Comparison of ENCODE assay signal across 11 cellular contexts in the genomic region with DNA sequence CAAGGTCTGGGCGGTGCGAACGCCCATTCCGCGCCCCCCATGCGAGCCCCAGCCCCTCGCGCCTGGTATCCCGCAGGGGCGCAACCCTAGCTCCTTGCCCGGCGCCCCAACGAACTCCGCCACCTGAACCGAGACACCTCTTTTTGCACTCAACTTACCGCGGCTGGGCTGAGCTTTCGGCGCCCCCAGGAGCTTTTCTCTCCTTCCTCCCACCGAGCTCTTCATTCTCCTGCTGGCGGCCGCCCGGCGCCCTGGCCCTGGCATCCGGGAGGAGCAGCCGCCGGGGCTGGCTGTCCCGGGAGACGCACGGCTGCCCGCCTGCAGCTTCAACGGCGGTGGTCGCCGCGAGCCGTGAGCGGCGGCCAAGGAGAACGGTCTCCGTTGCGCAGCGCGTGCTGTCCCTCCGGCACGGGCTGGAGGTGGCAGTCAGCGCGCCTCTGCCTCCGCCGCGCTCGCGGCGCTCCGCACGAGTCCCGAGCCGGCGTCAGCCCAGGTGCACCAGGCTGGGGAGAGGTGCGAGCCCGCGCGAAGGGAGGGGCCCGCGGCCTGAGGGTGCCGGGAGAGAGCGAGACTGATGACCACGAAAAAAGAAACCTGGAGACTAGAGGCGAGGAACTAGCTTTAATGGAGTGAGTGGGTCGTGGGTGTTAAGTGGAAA.
DNase-seq lines count a peak whose midpoint lies in the region; ATAC-seq and TF ChIP-seq lines count a peak whose summit lies in the region.
"Had no signal": no experiment of that assay in that cellular context is flagged by ENCODE, and none has a peak within 500 bp of the region (broad histone marks: within the 10 kb centered on the region; RNA-seq: fewer than 3 reads in every experiment).

No MANE protein-coding gene starts in this region.

- peak overlapping the region; percentile 28 for H3K4me3 ChIP-seq in ectodermal cell (ENCODE audit: insufficient read depth, low read depth, low read length)
- H3K4me3 ChIP-seq in mesenchymal stem cell (ENCODE audit: insufficient read depth in 1 of 2, low read depth in 1 of 2, low read length in 2 of 2) = peak overlapping the region; percentile 60 to 76
- peak overlapping the region in 3 of 4 donors; percentile 31 to 43 (median 38) for H3K4me3 ChIP-seq in upper lobe of left lung

- TF ChIP-seq CTCF in upper lobe of left lung (IDR thresholded peaks at IDR 0.05) = no peak

- no peak overlapping the region for H4K91ac ChIP-seq in mesenchymal stem cell (ENCODE audit: low read length)

- H3K27ac ChIP-seq in ectodermal cell (ENCODE audit: insufficient read depth, low read depth, low read length, poor library complexity, severe bottlenecking) (no peak overlapping the region), mesenchymal stem cell (ENCODE audit: low read length, poor library complexity, severe bottlenecking) (no peak overlapping the region), upper lobe of left lung (no peak overlapping the region)

- peak overlapping the region in 1 of 2 experiments; percentile 13 for H3K4ac ChIP-seq in mesenchymal stem cell (ENCODE audit: low read depth in 1 of 2, low read length in 2 of 2)

- DNase-seq in NCI-H82 (lab: John Stamatoyannopoulos, UW) (peak; percentile 20), NCI-H82 treated with DMSO at 0.1 percent for 48 hours (lab: John Stamatoyannopoulos, UW; ENCODE audit: unreplicated experiment) (no peak), mesenchymal stem cell (no peak), upper lobe of left lung (peak in 1 of 2 donors; percentile 83), NCI-H2196 treated with DMSO at 0.1 percent for 48 hours (lab: John Stamatoyannopoulos, UW; ENCODE audit: unreplicated experiment) (no peak)
- DNase-seq: activated CD4-positive, alpha-beta T cell treated with anti-CD3 and anti-CD28 coated beads for 4 hours; central memory CD4-positive, alpha-beta T cell; NCI-H2171 had no signal

- no peak overlapping the region for H2BK15ac ChIP-seq in mesenchymal stem cell (ENCODE audit: low read depth, poor library complexity, severe bottlenecking)

- no peaks in the 10 kb centered on the region for H3K9me3 ChIP-seq in ectodermal cell (ENCODE audit: control insufficient read depth, low read length)
- no peaks in the 10 kb centered on the region for H3K9me3 ChIP-seq in mesenchymal stem cell (ENCODE audit: control insufficient read depth, low read length)
- H3K9me3 ChIP-seq in upper lobe of left lung = no peaks in the 10 kb centered on the region

- H2BK12ac ChIP-seq in mesenchymal stem cell (ENCODE audit: low read length in 2 of 2) = no peak overlapping the region

- peak overlapping the region; percentile 36 for H2AFZ ChIP-seq in mesenchymal stem cell (ENCODE audit: low read depth, low read length)

- no peak overlapping the region for H2BK5ac ChIP-seq in mesenchymal stem cell (ENCODE audit: low read depth, low read length, poor library complexity, severe bottlenecking)

- H3K4me2 ChIP-seq in mesenchymal stem cell (ENCODE audit: low read length, poor library complexity, severe bottlenecking) = peak overlapping the region; percentile 88

- no peak overlapping the region for H3K23ac ChIP-seq in mesenchymal stem cell (ENCODE audit: low read length in 2 of 2)

- H3K27me3 ChIP-seq in ectodermal cell (ENCODE audit: control insufficient read depth, insufficient read depth, low read length, poor library complexity, severe bottlenecking) (peaks cover 50% of the 10 kb centered on the region), mesenchymal stem cell (ENCODE audit: control insufficient read depth in 1 of 2, insufficient read depth in 1 of 2, low read length in 2 of 2) (peaks cover 16 to 56% of the 10 kb centered on the region in 2 experiments), upper lobe of left lung (peaks cover 0 to 4% (median 1%) of the 10 kb centered on the region in 4 donors)

- no peaks in the 10 kb centered on the region for H3K79me1 ChIP-seq in mesenchymal stem cell (replicated peaks; ENCODE audit: low read length, poor library complexity, severe bottlenecking)

- H3K18ac ChIP-seq in mesenchymal stem cell (ENCODE audit: low read depth in 1 of 2, low read length in 2 of 2) = no peak overlapping the region

- H3K9ac ChIP-seq in mesenchymal stem cell (ENCODE audit: low read length) = no peak overlapping the region

- ATAC-seq in upper lobe of left lung (ENCODE audit: low FRiP score in 2 of 2) (peak in 1 of 2 donors; percentile 63), GM21576 (IDR thresholded peaks at IDR 0.05; ENCODE audit: unreplicated experiment) (no peak), HG03378 (IDR thresholded peaks at IDR 0.05; ENCODE audit: unreplicated experiment) (no peak)

- no peaks in the 10 kb centered on the region for H3K4me1 ChIP-seq in ectodermal cell (ENCODE audit: control insufficient read depth, insufficient read depth, low read length)
- peaks cover 9% of the 10 kb centered on the region for H3K4me1 ChIP-seq in mesenchymal stem cell (ENCODE audit: control insufficient read depth, insufficient read depth, low read depth, low read length)
- H3K4me1 ChIP-seq in upper lobe of left lung = peaks cover 3 to 14% (median 9%) of the 10 kb centered on the region in 4 donors

- TF ChIP-seq EP300 in upper lobe of left lung (IDR thresholded peaks at IDR 0.05) = no peak

- no peak overlapping the region for H4K8ac ChIP-seq in mesenchymal stem cell (ENCODE audit: low read length)

- 1% methylated on average over 70 of the region's 70 CpGs for WGBS in ectodermal cell, 2 experiments
- under 1% methylated on average over 70 of the region's 70 CpGs for WGBS in mesenchymal stem cell
- WGBS in upper lobe of left lung, 2 donors = 2 to 3% methylated on average over 28 to 70 of the region's 70 CpGs

- no peak overlapping the region for H3K14ac ChIP-seq in mesenchymal stem cell (ENCODE audit: low read length in 2 of 2)

- H2AK5ac ChIP-seq in mesenchymal stem cell (ENCODE audit: low read length, severe bottlenecking) = no peak overlapping the region

- no peaks in the 10 kb centered on the region for H3K36me3 ChIP-seq in ectodermal cell (ENCODE audit: control insufficient read depth, insufficient read depth, low read length)
- H3K36me3 ChIP-seq in mesenchymal stem cell (ENCODE audit: control insufficient read depth in 1 of 2, insufficient read depth in 2 of 2, low read depth in 1 of 2, low read length in 2 of 2) = no peaks in the 10 kb centered on the region
- H3K36me3 ChIP-seq in upper lobe of left lung = no peaks in the 10 kb centered on the region

- no peak overlapping the region for H2BK120ac ChIP-seq in mesenchymal stem cell (ENCODE audit: low read depth, low read length)

- TF ChIP-seq POLR2A in upper lobe of left lung (IDR thresholded peaks at IDR 0.05) = no peak
